24 cellular contexts compared by ENCODE assay signal in the genomic region with DNA sequence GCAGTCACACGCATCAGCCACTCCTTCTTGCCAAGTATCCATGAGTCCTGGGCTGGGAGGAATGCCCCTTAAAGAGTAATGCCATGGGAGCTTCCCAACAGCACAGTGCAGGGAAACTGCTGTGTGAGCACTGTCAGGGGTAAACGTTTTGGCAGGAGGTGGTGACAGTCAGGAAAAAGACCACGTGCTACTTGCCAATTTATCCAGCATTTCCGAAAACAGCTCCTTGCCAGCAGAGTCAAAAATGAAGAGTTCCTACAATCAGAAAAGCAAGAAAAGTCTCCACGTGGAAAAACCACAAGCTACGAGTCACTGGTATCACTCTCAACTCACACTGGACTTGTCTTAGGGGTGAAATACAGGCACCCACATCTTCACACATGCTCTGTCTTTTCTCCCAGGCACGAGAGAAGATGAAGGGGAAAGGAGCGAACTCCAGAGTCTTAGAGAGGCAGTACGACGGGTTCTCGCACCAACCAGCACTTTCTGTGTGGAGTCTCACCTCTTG. TPM values are rescaled to one million over a fixed set of nuclear protein-coding genes. Genes with fewer than 3 reads are reported as not detected.
DNase-seq lines count a peak whose midpoint lies in the region; ATAC-seq and TF ChIP-seq lines count a peak whose summit lies in the region.
"Had no signal": no experiment of that assay in that cellular context is flagged by ENCODE, and none has a peak within 500 bp of the region (broad histone marks: within the 10 kb centered on the region; RNA-seq: fewer than 3 reads in every experiment).

No MANE protein-coding gene starts in this region.

- no peak overlapping the region for H3K27ac Mint-ChIP-seq in HFFc6
- no peak overlapping the region for H3K27ac Mint-ChIP-seq in chondrocyte (ENCODE audit: unreplicated experiment)
- H3K27ac Mint-ChIP-seq: activated naive CD8-positive, alpha-beta T cell treated with anti-CD3 and anti-CD28 coated beads, Interleukin-2, amount 10 ng/mL, durations not matched to agents 7 days and 5 days; activated T-helper 1 cell treated with anti-CD3 and anti-CD28 coated beads, Interleukin-12 subunit alpha, Interleukin-12 subunit beta, Interleukin-2, Interleukin-4 antibody, amounts not matched to agents 30 ng/mL and 10 ng/mL and 1 ng/mL, durations not matched to agents 14 hours and 24 hours and 36 hours; mesothelial cell of epicardium; neural progenitor cell had no signal

- ATAC-seq in GM18873 (IDR thresholded peaks at IDR 0.05; ENCODE audit: low FRiP score, unreplicated experiment): no peak
- ATAC-seq: stimulated activated memory B cell treated with anti-CD40 and anti-IgM and Interleukin-4, amounts not matched to agents 10 μg/mL and 1 μg/mL and 100 μg/mL, for 72 hours had no signal

- H3K4me1 Mint-ChIP-seq in HFFc6 (ENCODE audit: low read depth) (peaks cover 13% of the 10 kb centered on the region), chondrocyte (ENCODE audit: low read depth) (peaks cover 9% of the 10 kb centered on the region)
- H3K4me1 Mint-ChIP-seq: activated naive CD8-positive, alpha-beta T cell treated with anti-CD3 and anti-CD28 coated beads, Interleukin-2, amount 10 ng/mL, durations not matched to agents 7 days and 5 days had no signal

- H3K4me3 Mint-ChIP-seq in HFFc6 (no peak overlapping the region), chondrocyte (ENCODE audit: unreplicated experiment) (no peak overlapping the region)
- H3K4me3 Mint-ChIP-seq: activated naive CD8-positive, alpha-beta T cell treated with anti-CD3 and anti-CD28 coated beads, Interleukin-2, amount 10 ng/mL, durations not matched to agents 7 days and 5 days; activated T-helper 1 cell treated with anti-CD3 and anti-CD28 coated beads, Interleukin-12 subunit alpha, Interleukin-12 subunit beta, Interleukin-2, Interleukin-4 antibody, amounts not matched to agents 30 ng/mL and 10 ng/mL and 1 ng/mL, durations not matched to agents 14 hours and 24 hours and 36 hours; mesothelial cell of epicardium; stimulated activated memory B cell treated with anti-CD40 and anti-IgM and Interleukin-4, amounts not matched to agents 10 μg/mL and 1 μg/mL and 100 μg/mL, for 72 hours had no signal

- peak; percentile 54 for DNase-seq in AG08395 (ENCODE audit: low spot score)
- peak; percentile 37 for DNase-seq in HFFc6
- peak; percentile 5 for DNase-seq in chondrocyte (ENCODE audit: low spot score)
- DNase-seq in medulla oblongata (ENCODE audit: extremely low spot score): peak; percentile 48
- no peak for DNase-seq in NCI-H2227 treated with DMSO at 0.1 percent for 48 hours (lab: John Stamatoyannopoulos, UW)
- DNase-seq in NCI-H146 (lab: John Stamatoyannopoulos, UW): no peak
- no peak for DNase-seq in HPDE6-E6E7 (ENCODE audit: extremely low spot score)
- DNase-seq: activated naive CD8-positive, alpha-beta T cell treated with anti-CD3 and anti-CD28 coated beads, Interleukin-2, amount 10 ng/mL, durations not matched to agents 7 days and 5 days; effector CD8-positive, alpha-beta T cell; hippocampal formation; NCI-H1417 treated with DMSO at 0.1 percent for 48 hours; NCI-H2171 treated with DMSO at 0.1 percent for 48 hours; NCI-H774; T-helper 9 cell had no signal

- TF ChIP-seq CTCF in HFFc6 (IDR thresholded peaks at IDR 0.05) (no peak), chondrocyte (IDR thresholded peaks at IDR 0.05) (no peak)

- H3K9me3 Mint-ChIP-seq in HFFc6 (no peaks in the 10 kb centered on the region), chondrocyte (ENCODE audit: low read depth) (no peaks in the 10 kb centered on the region)
- H3K9me3 Mint-ChIP-seq: activated naive CD8-positive, alpha-beta T cell treated with anti-CD3 and anti-CD28 coated beads, Interleukin-2, amount 10 ng/mL, durations not matched to agents 7 days and 5 days; activated T-helper 1 cell treated with anti-CD3 and anti-CD28 coated beads, Interleukin-12 subunit alpha, Interleukin-12 subunit beta, Interleukin-2, Interleukin-4 antibody, amounts not matched to agents 30 ng/mL and 10 ng/mL and 1 ng/mL, durations not matched to agents 14 hours and 24 hours and 36 hours; mesothelial cell of epicardium; neural progenitor cell; stimulated activated memory B cell treated with anti-CD40 and anti-IgM and Interleukin-4, amounts not matched to agents 10 μg/mL and 1 μg/mL and 100 μg/mL, for 72 hours had no signal

- H3K36me3 Mint-ChIP-seq in HFFc6 (ENCODE audit: low read depth): no peaks in the 10 kb centered on the region
- peaks cover 8% of the 10 kb centered on the region for H3K36me3 Mint-ChIP-seq in chondrocyte (ENCODE audit: low read depth)
- H3K36me3 Mint-ChIP-seq: activated naive CD8-positive, alpha-beta T cell treated with anti-CD3 and anti-CD28 coated beads, Interleukin-2, amount 10 ng/mL, durations not matched to agents 7 days and 5 days had no signal

- H3K27me3 Mint-ChIP-seq in HFFc6 (ENCODE audit: insufficient read depth) (peaks cover 3% of the 10 kb centered on the region; the same call in 1 of the 2 replicates), chondrocyte (ENCODE audit: low read depth) (no peaks in the 10 kb centered on the region)
- H3K27me3 Mint-ChIP-seq: activated naive CD8-positive, alpha-beta T cell treated with anti-CD3 and anti-CD28 coated beads, Interleukin-2, amount 10 ng/mL, durations not matched to agents 7 days and 5 days; stimulated activated memory B cell treated with anti-CD40 and anti-IgM and Interleukin-4, amounts not matched to agents 10 μg/mL and 1 μg/mL and 100 μg/mL, for 72 hours had no signal

RNA-seq across cellular contexts. Expression of a gene that starts 9.9 kb away (rescaled TPM):
- 10 to 100 TPM; 14.4 to 22.0 (median 17.5) TPM for total RNA-seq in HFFc6 (2021; fragmentation: NEBNext Ultra II Directional; extraction: Animal tissue kit (Norgen Biotek cat#: 25700))
- total RNA-seq in chondrocyte: 23.0 to 31.4 TPM (median 24.4 TPM) in 3 replicates

RNA-seq across cellular contexts. Expression of a gene that starts 50.8 kb away (rescaled TPM):
- total RNA-seq in HFFc6 (2021; fragmentation: NEBNext Ultra II Directional; extraction: Animal tissue kit (Norgen Biotek cat#: 25700)): not detected
- total RNA-seq in chondrocyte: not detected in 3 replicates
- total RNA-seq: activated CD8-positive, alpha-beta memory T cell treated with anti-CD3 and anti-CD28 coated beads for 36 hours; activated naive CD8-positive, alpha-beta T cell treated with anti-CD3 and anti-CD28 coated beads, Interleukin-2, amount 10 ng/mL, durations not matched to agents 7 days and 5 days; activated T-helper 1 cell treated with anti-CD3 and anti-CD28 coated beads, Interleukin-12 subunit alpha, Interleukin-12 subunit beta, Interleukin-2, Interleukin-4 antibody, amounts not matched to agents 30 ng/mL and 10 ng/mL and 1 ng/mL, durations not matched to agents 14 hours and 24 hours and 36 hours; cardiac muscle cell; HT1080; kidney epithelial cell; mesothelial cell of epicardium; SK-MEL-5 had no signal

Comparison
In these comparisons a context has a peak if more than half of its experiments do, and no peak if none do; other contexts are left out.
1. DNase-seq: peak in AG08395 (single experiment), HFFc6 (single experiment), chondrocyte (single experiment) and medulla oblongata (single experiment); none in NCI-H2227 treated with DMSO at 0.1 percent for 48 hours (single experiment), NCI-H146 (single experiment) and HPDE6-E6E7 (single experiment).